Comparison of ENCODE assay signal across 1 cellular context in genomic region chr11:75152090-75152489, GRCh38.
A peak's percentile ranks its signal among the peaks of the same experiment; 100 is the strongest.
TF ChIP-seq lines count a peak whose summit lies in the region.

No MANE protein-coding gene starts in this region.

TF ChIP-seq in HepG2, 621 proteins besides CTCF, POLR2A, EP300 and RAD21 (continued from another document and continues in another):
- TF ChIP-seq ATRX (CRISPR knock-in tag; IDR thresholded peaks at IDR 0.05; ENCODE audit: borderline replicate concordance) (no peak), MBD4 (IDR thresholded peaks at IDR 0.05; ENCODE audit: borderline replicate concordance, low read length) (no peak), POLR2AphosphoS5 (IDR thresholded peaks at IDR 0.05; ENCODE audit: low read depth, low read length) (no peak), ZNF646 (CRISPR knock-in tag; IDR thresholded peaks at IDR 0.05) (no peak), ZNF567 (CRISPR knock-in tag; IDR thresholded peaks at IDR 0.05; ENCODE audit: borderline replicate concordance) (no peak), PAX8 (CRISPR knock-in tag; IDR thresholded peaks at IDR 0.05; ENCODE audit: borderline replicate concordance) (no peak), ZZZ3 (CRISPR knock-in tag; IDR thresholded peaks at IDR 0.05; ENCODE audit: borderline replicate concordance) (no peak), KLF15 (CRISPR knock-in tag; IDR thresholded peaks at IDR 0.05; ENCODE audit: borderline replicate concordance) (no peak), ZNF350 (CRISPR knock-in tag; IDR thresholded peaks at IDR 0.05; ENCODE audit: borderline replicate concordance, low read depth) (no peak), JARID2 (CRISPR knock-in tag; IDR thresholded peaks at IDR 0.05; ENCODE audit: insufficient replicate concordance) (no peak), ARID4A (CRISPR knock-in tag; IDR thresholded peaks at IDR 0.05; ENCODE audit: borderline replicate concordance) (no peak), ZNF781 (CRISPR knock-in tag; IDR thresholded peaks at IDR 0.05; ENCODE audit: borderline replicate concordance, not compliant biosample characterization) (no peak), STAT6 (CRISPR knock-in tag; IDR thresholded peaks at IDR 0.05; ENCODE audit: borderline replicate concordance) (no peak), ZNF256 (CRISPR knock-in tag; conservative IDR thresholded peaks at IDR 0.05) (no peak), RNF2 (conservative IDR thresholded peaks at IDR 0.05; ENCODE audit: low read depth) (no peak), SP4 (CRISPR knock-in tag; IDR thresholded peaks at IDR 0.05) (peak; percentile 13; the same call in 1 of the 2 replicates), LRRFIP1 (CRISPR knock-in tag; conservative IDR thresholded peaks at IDR 0.05) (no peak), ZNF609 (CRISPR knock-in tag; IDR thresholded peaks at IDR 0.05; ENCODE audit: borderline replicate concordance) (no peak), MYC (CRISPR knock-in tag; IDR thresholded peaks at IDR 0.05; ENCODE audit: borderline replicate concordance) (no peak), ZNF770 (CRISPR knock-in tag; IDR thresholded peaks at IDR 0.05) (no peak), ZNF687 (CRISPR knock-in tag; IDR thresholded peaks at IDR 0.05) (peak; percentile 77)
